9 cellular contexts compared by ENCODE assay signal in the genomic region with DNA sequence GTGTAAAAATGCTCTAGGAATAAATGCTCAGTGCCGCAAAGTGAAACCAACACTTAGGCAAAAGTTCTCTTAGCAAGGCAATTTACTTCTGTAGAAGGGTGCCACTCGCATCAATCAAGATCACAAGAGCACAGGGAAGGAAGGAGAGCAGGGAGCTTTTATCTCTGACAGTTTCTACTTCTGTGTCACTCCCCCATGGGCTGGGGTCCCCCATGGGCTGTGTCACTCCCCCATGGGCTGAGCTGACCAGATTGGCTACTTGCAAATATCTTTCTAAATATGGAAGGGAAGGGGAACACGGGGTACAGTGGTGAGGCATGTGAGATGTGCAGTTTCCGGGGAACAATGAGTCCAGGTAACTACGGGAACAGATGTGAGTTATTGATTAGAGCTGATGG. TPM values are rescaled to one million over a fixed set of nuclear protein-coding genes. Genes with fewer than 3 reads are reported as not detected.
DNase-seq lines count a peak whose midpoint lies in the region; ATAC-seq and TF ChIP-seq lines count a peak whose summit lies in the region.
"Had no signal": no experiment of that assay in that cellular context is flagged by ENCODE, and none has a peak within 500 bp of the region (broad histone marks: within the 10 kb centered on the region; RNA-seq: fewer than 3 reads in every experiment).

No MANE protein-coding gene starts in this region.

- TF ChIP-seq POLR2A in thyroid gland (IDR thresholded peaks at IDR 0.05): no peak

- peak; percentile 64 for ATAC-seq in Panc1

- no peaks in the 10 kb centered on the region for H3K36me3 Mint-ChIP-seq in Caco-2 (ENCODE audit: insufficient read depth, unreplicated experiment)

- intact Hi-C loops in Caco-2 (cut with micrococcal nuclease; ENCODE audit: unreplicated experiment): no loop called here
- intact Hi-C loops in Panc1 (cut with micrococcal nuclease; ENCODE audit: unreplicated experiment): loop anchor here (2.0 to 5.0 kb wide), 6 partner anchors 208 to 1182 kb away; partner anchors contain the start of gene OR51M1
- intact Hi-C loops in thyroid gland (cut with DNase I): loop anchor here (5.0 to 10.0 kb wide), 2 partner anchors 332 to 684 kb away; no protein-coding TSS in a partner anchor

- no peaks in the 10 kb centered on the region for H3F3A ChIP-seq in GM23248 (ENCODE audit: insufficient read depth)

- no peaks in the 10 kb centered on the region for H3K9me2 ChIP-seq in GM23248 (ENCODE audit: insufficient read depth)

- H3K4me2 ChIP-seq in GM23248 (ENCODE audit: unreplicated experiment) (peak overlapping the region; percentile 99), fibroblast of lung (ENCODE audit: extremely low read depth, insufficient read depth, low read length) (peak overlapping the region; percentile 93)

- POLR2A ChIA-PET in Caco-2 (lab: Charles Lee) (no interaction called here), Panc1 (lab: Charles Lee) (no interaction called here)

- no peaks in the 10 kb centered on the region for H3K9me3 ChIP-seq in Caco-2
- H3K9me3 ChIP-seq in GM23248 (ENCODE audit: low read depth): no peaks in the 10 kb centered on the region
- no peaks in the 10 kb centered on the region for H3K9me3 ChIP-seq in Panc1 (ENCODE audit: control insufficient read depth, insufficient read depth, low read depth, low read length)
- H3K9me3 ChIP-seq in fibroblast of lung (ENCODE audit: control insufficient read depth, insufficient read depth, low read depth, low read length): no peaks in the 10 kb centered on the region
- H3K9me3 ChIP-seq in thyroid gland: no peaks in the 10 kb centered on the region

- peak overlapping the region; percentile 61 for H3K4me3 Mint-ChIP-seq in Caco-2 (ENCODE audit: unreplicated experiment)

- H3K4me1 Mint-ChIP-seq in Caco-2 (ENCODE audit: low read depth, unreplicated experiment): peaks cover 6% of the 10 kb centered on the region

- TF ChIP-seq CTCF in Caco-2 (IDR thresholded peaks at IDR 0.05; ENCODE audit: insufficient read depth in 1 of 2, low read depth in 1 of 2, low read length in 1 of 2, severe bottlenecking in 1 of 2, unreplicated experiment in 1 of 2) (no peak), Panc1 (IDR thresholded peaks at IDR 0.05) (no peak), fibroblast of lung (conservative IDR thresholded peaks at IDR 0.05 in 1 of 2, IDR thresholded peaks at IDR 0.05 in 1 of 2; ENCODE audit: low read depth in 1 of 2, low read length in 2 of 2) (no peak), thyroid gland (IDR thresholded peaks at IDR 0.05) (no peak)

- H3K27ac Mint-ChIP-seq in Caco-2 (ENCODE audit: unreplicated experiment): no peak overlapping the region

- H3K79me2 ChIP-seq in GM23248 (ENCODE audit: insufficient read depth) (no peaks in the 10 kb centered on the region), fibroblast of lung (ENCODE audit: control insufficient read depth, insufficient read depth, low read length) (no peaks in the 10 kb centered on the region)

- no TSS peak for BruUV-seq in Caco-2 (replicated peaks; lab: Mats Ljungman, UMichigan)
- no TSS peak for BruUV-seq in Panc1 (replicated peaks; lab: Mats Ljungman, UMichigan)

- peaks cover 5% of the 10 kb centered on the region for H3K9me3 Mint-ChIP-seq in Caco-2 (ENCODE audit: unreplicated experiment)

- H3K36me3 ChIP-seq in Caco-2 (ENCODE audit: control insufficient read depth, insufficient read depth, low read length): no peaks in the 10 kb centered on the region
- no peaks in the 10 kb centered on the region for H3K36me3 ChIP-seq in GM23248 (ENCODE audit: low read depth)
- H3K36me3 ChIP-seq in Panc1 (ENCODE audit: control insufficient read depth, insufficient read depth, low read length): no peaks in the 10 kb centered on the region
- no peaks in the 10 kb centered on the region for H3K36me3 ChIP-seq in fibroblast of lung (ENCODE audit: control insufficient read depth, insufficient read depth, low read length)
- H3K36me3 ChIP-seq in thyroid gland: no peaks in the 10 kb centered on the region

- H3K4me1 ChIP-seq in Caco-2 (no peaks in the 10 kb centered on the region; the same call in 1 of the 2 replicates), GM23248 (ENCODE audit: insufficient read depth) (no peaks in the 10 kb centered on the region), Panc1 (ENCODE audit: control insufficient read depth, insufficient read depth, low read length) (peaks cover 7% of the 10 kb centered on the region), fibroblast of lung (ENCODE audit: control insufficient read depth, extremely low read depth, insufficient read depth, low read length) (no peaks in the 10 kb centered on the region), thyroid gland (no peaks in the 10 kb centered on the region)

- CTCF ChIA-PET in Caco-2 (lab: Charles Lee) (interaction anchor here (1.4 kb wide), 1 partner anchor 125 kb away, joined by 5 read pairs; the partner anchor contains the start of gene TRIM5), Panc1 (lab: Charles Lee) (interaction anchor here (1.4 kb wide), 1 partner anchor 82 kb away, joined by 4 read pairs; no protein-coding TSS in a partner anchor)

- DNase-seq in Caco-2 (no peak), GM23248 (peak; percentile 31), Panc1 (ENCODE audit: low read depth, low spot score) (no peak), fibroblast of lung (ENCODE audit: low read depth in 2 of 2) (no peak), skeletal muscle cell (ENCODE audit: low read depth) (no peak), thyroid gland (no peak), D341Med (ENCODE audit: low spot score) (no peak), dedifferentiated amniotic fluid mesenchymal stem cell (ENCODE audit: extremely low spot score) (no peak)

- H2AFZ ChIP-seq in GM23248 (peak overlapping the region; percentile 85), fibroblast of lung (ENCODE audit: low read length) (peak overlapping the region; percentile 72)

- H3K4me3 ChIP-seq in Caco-2 (ENCODE audit: low read depth, low read length) (peak overlapping the region; percentile 26), GM23248 (peak overlapping the region; percentile 80), Panc1 (ENCODE audit: low read depth in 2 of 2, low read length in 2 of 2) (peak overlapping the region; percentile 42 to 69), fibroblast of lung (replicated peaks in 1 of 4; ENCODE audit: control extremely low read depth in 1 of 4, insufficient read depth in 1 of 4, low read depth in 3 of 4, low read length in 4 of 4) (peak overlapping the region; percentile 58 to 63 (median 58)), skeletal muscle cell (ENCODE audit: low read depth, low read length) (peak overlapping the region; percentile 59), thyroid gland (replicated peaks in 1 of 3) (no peak overlapping the region)

- in situ Hi-C loops in GM23248 (cut with MboI) (loop anchor here (10.0 kb wide), 1 partner anchor 324 kb away; the partner anchor contains the start of gene OR52D1), Panc1 (cut with HindIII; ENCODE audit: low pct_unique_long_range_greater_than_20kb, low sequenced_read_pairs) (no loop called here)

- H3K27me3 Mint-ChIP-seq in Caco-2 (ENCODE audit: insufficient read depth, unreplicated experiment): peaks cover 14% of the 10 kb centered on the region

- WGBS in GM23248 (ENCODE audit: low coverage in 1 of 2, low lambda C conversion rate in 2 of 2, missing lambda C conversion rate in 2 of 2), 2 experiments: 22 to 24% methylated on average over 5 of the region's 5 CpGs
- WGBS in thyroid gland, 2 donors: 57 to 58% methylated on average over 5 of the region's 5 CpGs

- H3K27me3 ChIP-seq in Caco-2 (replicated peaks; ENCODE audit: control insufficient read depth, insufficient read depth, low read length): no peaks in the 10 kb centered on the region
- 0 out of 2 replicates have a peak, but pooled peaks cover 5% of the 10 kb centered on the region for H3K27me3 ChIP-seq in GM23248 (replicated peaks; ENCODE audit: insufficient read depth)
- H3K27me3 ChIP-seq in Panc1 (ENCODE audit: control insufficient read depth, insufficient read depth, low read length): peaks cover 11% of the 10 kb centered on the region; the same call in 1 of the 2 replicates
- no peaks in the 10 kb centered on the region for H3K27me3 ChIP-seq in fibroblast of lung (ENCODE audit: control insufficient read depth, insufficient read depth, low read length)
- no peaks in the 10 kb centered on the region for H3K27me3 ChIP-seq in thyroid gland

- no peak overlapping the region for H3K27ac ChIP-seq in GM23248
- H3K27ac ChIP-seq in Panc1 (ENCODE audit: low read length): no peak overlapping the region
- no peak overlapping the region for H3K27ac ChIP-seq in fibroblast of lung (ENCODE audit: insufficient read depth, low read length)
- no peak overlapping the region for H3K27ac ChIP-seq in thyroid gland

- peak overlapping the region; percentile 63 for H3K9ac ChIP-seq in GM23248
- H3K9ac ChIP-seq in fibroblast of lung (ENCODE audit: insufficient read depth, low read length): no peak overlapping the region

- H4K20me1 ChIP-seq in GM23248 (ENCODE audit: insufficient read depth): no peaks in the 10 kb centered on the region
- H4K20me1 ChIP-seq in fibroblast of lung (ENCODE audit: control insufficient read depth, extremely low read depth, insufficient read depth, low read length): no peaks in the 10 kb centered on the region

RNA-seq across cellular contexts. Expression of gene OR52N2, which starts 0.4 kb away (rescaled TPM):
- total RNA-seq in Caco-2 (2022) (not detected in 2 replicates), Panc1 (2021; ENCODE audit: unreplicated experiment) (not detected), fibroblast of lung (not detected in 2 replicates), thyroid gland (not detected)
- total RNA-seq in GM23248 (2014; rRNA removed; shearing (Covaris generic)): not detected in 2 replicates
- polyA plus RNA-seq in GM23248 (2016; fragmentation: Nextera tagmentation; extraction: Ambion mirVana) (not detected in 2 replicates), fibroblast of lung (not detected in 2 replicates)
- not detected for polyA plus RNA-seq in Panc1 (2012; ENCODE audit: insufficient read length)
- polyA plus RNA-seq in fibroblast of lung (2012): not detected in 2 replicates
- not detected in 2 replicates for polyA minus RNA-seq in fibroblast of lung (ENCODE audit: low replicate concordance)
- total RNA-seq: HT1080 had no signal

RNA-seq across cellular contexts. Expression of gene OR52N1, which starts 18.1 kb away (rescaled TPM):
- total RNA-seq in Caco-2 (2022) (not detected in 2 replicates), Panc1 (2021; ENCODE audit: unreplicated experiment) (not detected), fibroblast of lung (not detected in 2 replicates), thyroid gland (not detected)
- not detected in 2 replicates for total RNA-seq in GM23248 (2014; rRNA removed; shearing (Covaris generic))
- polyA plus RNA-seq in GM23248 (2016; fragmentation: Nextera tagmentation; extraction: Ambion mirVana) (not detected in 2 replicates), fibroblast of lung (not detected in 2 replicates)
- not detected for polyA plus RNA-seq in Panc1 (2012; ENCODE audit: insufficient read length)
- not detected in 2 replicates for polyA plus RNA-seq in fibroblast of lung (2012)
- not detected in 2 replicates for polyA minus RNA-seq in fibroblast of lung (ENCODE audit: low replicate concordance)
- total RNA-seq: HT1080 had no signal

RNA-seq across cellular contexts. Expression of gene OR52N5, which starts 26.0 kb away (rescaled TPM):
- not detected in 2 replicates for total RNA-seq in Caco-2 (2022)
- not detected in 2 replicates for total RNA-seq in GM23248 (2014; rRNA removed; shearing (Covaris generic))
- polyA plus RNA-seq in GM23248 (2016; fragmentation: Nextera tagmentation; extraction: Ambion mirVana): not detected in 2 replicates
- total RNA-seq in Panc1 (2021; ENCODE audit: unreplicated experiment): not detected
- polyA plus RNA-seq in Panc1 (2012; ENCODE audit: insufficient read length): not detected
- total RNA-seq in fibroblast of lung: not detected in 2 replicates
- polyA plus RNA-seq in fibroblast of lung: not detected in 2 replicates
- not detected in 2 replicates for polyA plus RNA-seq in fibroblast of lung (2012)
- not detected in 2 replicates for polyA minus RNA-seq in fibroblast of lung (ENCODE audit: low replicate concordance)
- not detected for total RNA-seq in thyroid gland
- total RNA-seq: HT1080 had no signal

RNA-seq across cellular contexts. Expression of gene OR52E6, which starts 32.6 kb away (rescaled TPM):
- total RNA-seq in Caco-2 (2022) (not detected in 2 replicates), Panc1 (2021; ENCODE audit: unreplicated experiment) (not detected), fibroblast of lung (under 0.01 TPM in 1 of 2 replicates, not detected in the other), thyroid gland (not detected)
- not detected in 2 replicates for total RNA-seq in GM23248 (2014; rRNA removed; shearing (Covaris generic))
- polyA plus RNA-seq in GM23248 (2016; fragmentation: Nextera tagmentation; extraction: Ambion mirVana) (not detected in 2 replicates), fibroblast of lung (not detected in 2 replicates)
- not detected for polyA plus RNA-seq in Panc1 (2012; ENCODE audit: insufficient read length)
- polyA plus RNA-seq in fibroblast of lung (2012): not detected in 2 replicates
- polyA minus RNA-seq in fibroblast of lung (ENCODE audit: low replicate concordance): not detected in 2 replicates
- total RNA-seq: HT1080 had no signal

RNA-seq across cellular contexts. Expression of gene OR52E8, which starts 48.4 kb away (rescaled TPM):
- total RNA-seq in Caco-2 (2022): not detected in 2 replicates
- total RNA-seq in GM23248 (2014; rRNA removed; shearing (Covaris generic)): not detected in 2 replicates
- not detected in 2 replicates for polyA plus RNA-seq in GM23248 (2016; fragmentation: Nextera tagmentation; extraction: Ambion mirVana)
- not detected for total RNA-seq in Panc1 (2021; ENCODE audit: unreplicated experiment)
- not detected for polyA plus RNA-seq in Panc1 (2012; ENCODE audit: insufficient read length)
- total RNA-seq in fibroblast of lung: not detected in 2 replicates
- not detected in 2 replicates for polyA plus RNA-seq in fibroblast of lung
- not detected in 2 replicates for polyA plus RNA-seq in fibroblast of lung (2012)
- polyA minus RNA-seq in fibroblast of lung (ENCODE audit: low replicate concordance): not detected in 2 replicates
- not detected for total RNA-seq in thyroid gland
- total RNA-seq: HT1080 had no signal

Comparison
In these comparisons a context has a peak if more than half of its experiments do, and no peak if none do; other contexts are left out.
1. H3K4me3 ChIP-seq: peak in Caco-2 (single experiment), GM23248 (single experiment), Panc1 (2 of 2), fibroblast of lung (4 of 4) and skeletal muscle cell (single experiment); none in thyroid gland (0 of 3).